ENCODE assay signal across 17 cellular contexts in genomic region chr1:29352719-29353420, GRCh38.
DNase-seq lines count a peak whose midpoint lies in the region; TF ChIP-seq lines count a peak whose summit lies in the region.
"Had no signal": no experiment of that assay in that cellular context is flagged by ENCODE, and none has a peak within 500 bp of the region (broad histone marks: within the 10 kb centered on the region; RNA-seq: fewer than 3 reads in every experiment).

No MANE protein-coding gene starts in this region.

- H3F3A ChIP-seq in neural progenitor cell (ENCODE audit: low read depth): no peaks in the 10 kb centered on the region

- DNase-seq in D341Med (ENCODE audit: low spot score) (peak; percentile 59), NCI-H524 (lab: John Stamatoyannopoulos, UW) (peak; percentile 89 to 94), WERI-Rb-1 (peak; percentile 80), neural progenitor cell (ENCODE audit: low spot score) (no peak), NCI-H1105 (lab: John Stamatoyannopoulos, UW) (no peak)
- no peak for DNase-seq in CD4-positive, alpha-beta memory T cell
- DNase-seq in effector memory CD4-positive, alpha-beta T cell: no peak
- DNase-seq: AML-193; Calu3; CD8-positive, alpha-beta T cell; HCEC 1CT; HFFc6 had no signal

- H3K9me3 ChIP-seq in WERI-Rb-1 (ENCODE audit: severe bottlenecking) (no peaks in the 10 kb centered on the region), neural progenitor cell (ENCODE audit: low read depth) (no peaks in the 10 kb centered on the region)
- H3K9me3 ChIP-seq in CD4-positive, alpha-beta memory T cell (ENCODE audit: control insufficient read depth in 1 of 2, low read length in 2 of 2): no peaks in the 10 kb centered on the region
- no peaks in the 10 kb centered on the region for H3K9me3 ChIP-seq in effector memory CD4-positive, alpha-beta T cell (ENCODE audit: control insufficient read depth, low read length)
- H3K9me3 ChIP-seq: A549 had no signal

- no peaks in the 10 kb centered on the region for H3K79me2 ChIP-seq in neural progenitor cell (ENCODE audit: low read depth)

- peaks cover 9% of the 10 kb centered on the region for H3K27me3 Mint-ChIP-seq in neural progenitor cell (ENCODE audit: insufficient read depth, low read depth)
- H3K27me3 Mint-ChIP-seq in CD4-positive, alpha-beta memory T cell: peaks cover 23 to 28% of the 10 kb centered on the region in 2 donors

- CTCF ChIA-PET in CD4-positive, alpha-beta memory T cell (lab: Charles Lee; ENCODE audit: partially characterized antibody): no interaction called here

- no peaks in the 10 kb centered on the region for H3K36me3 Mint-ChIP-seq in neural progenitor cell
- no peaks in the 10 kb centered on the region for H3K36me3 Mint-ChIP-seq in CD4-positive, alpha-beta memory T cell
- H3K36me3 Mint-ChIP-seq: CD8-positive, alpha-beta T cell had no signal

- H2AFZ ChIP-seq in neural progenitor cell (replicated peaks): no peak overlapping the region
- H2AFZ ChIP-seq: GM23338 had no signal

- POLR2A ChIA-PET in CD4-positive, alpha-beta memory T cell (lab: Charles Lee; ENCODE audit: partially characterized antibody): no interaction called here

- H3K27ac Mint-ChIP-seq in neural progenitor cell: peak overlapping the region; percentile 8
- H3K27ac Mint-ChIP-seq in CD4-positive, alpha-beta memory T cell: no peak overlapping the region
- H3K27ac Mint-ChIP-seq: CD8-positive, alpha-beta T cell; GM23338; HFFc6 had no signal

- peaks cover 3% of the 10 kb centered on the region for H3K9me3 Mint-ChIP-seq in neural progenitor cell
- peaks cover 0 to 4% (median 0%) of the 10 kb centered on the region in 8 donors for H3K9me3 Mint-ChIP-seq in CD4-positive, alpha-beta memory T cell
- H3K9me3 Mint-ChIP-seq: CD8-positive, alpha-beta T cell; HFFc6 had no signal

- peak overlapping the region; percentile 57 for H3K4me3 Mint-ChIP-seq in neural progenitor cell
- H3K4me3 Mint-ChIP-seq in CD4-positive, alpha-beta memory T cell: no peak overlapping the region
- H3K4me3 Mint-ChIP-seq: CD8-positive, alpha-beta T cell; GM23338; HFFc6 had no signal

- no peaks in the 10 kb centered on the region for H4K20me1 ChIP-seq in neural progenitor cell (ENCODE audit: low read depth)

- intact Hi-C loops in CD4-positive, alpha-beta memory T cell (cut with micrococcal nuclease): no loop called here

- H3K4me1 Mint-ChIP-seq in neural progenitor cell: peaks cover 11% of the 10 kb centered on the region
- peaks cover 0 to 2% (median 0%) of the 10 kb centered on the region in 4 donors for H3K4me1 Mint-ChIP-seq in CD4-positive, alpha-beta memory T cell
- H3K4me1 Mint-ChIP-seq: GM23338 had no signal

- no peak for TF ChIP-seq CTCF in WERI-Rb-1 (IDR thresholded peaks at IDR 0.05; ENCODE audit: low read depth, low read length)
- TF ChIP-seq CTCF in neural progenitor cell (IDR thresholded peaks at IDR 0.05): no peak

- H3K4me3 ChIP-seq in WERI-Rb-1 (ENCODE audit: low read depth, low read length) (no peak overlapping the region), neural progenitor cell (no peak overlapping the region)
- no peak overlapping the region for H3K4me3 ChIP-seq in CD4-positive, alpha-beta memory T cell (ENCODE audit: low read length in 2 of 2)
- H3K4me3 ChIP-seq in effector memory CD4-positive, alpha-beta T cell (ENCODE audit: insufficient read depth, low read depth, low read length, poor library complexity, severe bottlenecking): no peak overlapping the region
- H3K4me3 ChIP-seq: A549, GM23338 had no signal

- H3K36me3 ChIP-seq in WERI-Rb-1: no peaks in the 10 kb centered on the region
- no peaks in the 10 kb centered on the region for H3K36me3 ChIP-seq in neural progenitor cell
- no peaks in the 10 kb centered on the region for H3K36me3 ChIP-seq in CD4-positive, alpha-beta memory T cell (ENCODE audit: insufficient read depth, low read length)
- no peaks in the 10 kb centered on the region for H3K36me3 ChIP-seq in effector memory CD4-positive, alpha-beta T cell (ENCODE audit: control insufficient read depth, insufficient read depth, low read length)

- H3K27me3 ChIP-seq in WERI-Rb-1 (ENCODE audit: insufficient read depth, low read depth, severe bottlenecking) (no peaks in the 10 kb centered on the region), neural progenitor cell (no peaks in the 10 kb centered on the region)
- H3K27me3 ChIP-seq in CD4-positive, alpha-beta memory T cell (ENCODE audit: insufficient read depth, low read length): no peaks in the 10 kb centered on the region
- no peaks in the 10 kb centered on the region for H3K27me3 ChIP-seq in effector memory CD4-positive, alpha-beta T cell (replicated peaks; ENCODE audit: control insufficient read depth, insufficient read depth, low read length, poor library complexity, severe bottlenecking)

- no peaks in the 10 kb centered on the region for H3K4me1 ChIP-seq in neural progenitor cell
- no peaks in the 10 kb centered on the region for H3K4me1 ChIP-seq in CD4-positive, alpha-beta memory T cell (ENCODE audit: insufficient read depth, low read length)
- H3K4me1 ChIP-seq in effector memory CD4-positive, alpha-beta T cell (ENCODE audit: control insufficient read depth, insufficient read depth, low read length, poor library complexity, severe bottlenecking): no peaks in the 10 kb centered on the region
- H3K4me1 ChIP-seq: A549 had no signal

- H3K9ac ChIP-seq in neural progenitor cell: no peak overlapping the region

- no peak overlapping the region for H3K4me2 ChIP-seq in neural progenitor cell
- H3K4me2 ChIP-seq: A549, GM23338 had no signal

- peak overlapping the region; percentile 74 for H3K27ac ChIP-seq in WERI-Rb-1
- no peak overlapping the region for H3K27ac ChIP-seq in neural progenitor cell
- no peak overlapping the region for H3K27ac ChIP-seq in CD4-positive, alpha-beta memory T cell (ENCODE audit: low read depth, low read length)
- H3K27ac ChIP-seq in effector memory CD4-positive, alpha-beta T cell (ENCODE audit: insufficient read depth, low read length, poor library complexity, severe bottlenecking): no peak overlapping the region
- H3K27ac ChIP-seq: 22Rv1, A549, C4-2B, HL-60 had no signal

Comparison
In these comparisons a context has a peak if more than half of its experiments do, and no peak if none do; other contexts are left out.
1. DNase-seq: peak in D341Med (single experiment), NCI-H524 (2 of 2) and WERI-Rb-1 (single experiment); none in neural progenitor cell (single experiment), CD4-positive, alpha-beta memory T cell (0 of 5), effector memory CD4-positive, alpha-beta T cell (0 of 3) and NCI-H1105 (single experiment).